24 cellular contexts compared by ENCODE assay signal in genomic region chr11:91194551-91194950, GRCh38.
"Had no signal": no experiment of that assay in that cellular context is flagged by ENCODE, and none has a peak within 500 bp of the region (broad histone marks: within the 10 kb centered on the region; RNA-seq: fewer than 3 reads in every experiment).

No MANE protein-coding gene starts in this region.

- ATAC-seq: gastrocnemius medialis; heart right ventricle; left lobe of liver; mucosa of descending colon; natural killer cell; stimulated activated naive B cell treated with anti-CD40 and anti-IgM and Interleukin-4, amounts not matched to agents 10 μg/mL and 1 μg/mL and 100 μg/mL, for 72 hours; stimulated activated naive CD8-positive, alpha-beta T cell treated with anti-CD3 and anti-CD28 coated beads, Interleukin-15, amount 100 ng/mL, for 72 hours had no signal

- H3K27me3 ChIP-seq: dorsolateral prefrontal cortex, esophagus muscularis mucosa, gastrocnemius medialis, heart right ventricle, neural progenitor cell, ovary, right atrium auricular region, sigmoid colon had no signal

- H3K9ac ChIP-seq: neural progenitor cell had no signal

- DNase-seq: cortex of kidney; dorsolateral prefrontal cortex; effector CD8-positive, alpha-beta T cell; gastrocnemius medialis; heart right ventricle; hypothalamus; kidney glomerular epithelial cell; mammary epithelial cell; mucosa of descending colon; natural killer cell; nucleus accumbens; ovary; sigmoid colon; stimulated activated CD4-positive, alpha-beta T cell treated with anti-CD3 and anti-CD28 coated beads, Interleukin-1b, Interleukin-23, amount 100 ng/mL, for 48 hours; stimulated activated CD4-positive, alpha-beta T cell treated with anti-CD3 and anti-CD28 coated beads, Interleukin-4, amount 100 ng/mL, for 24 hours; stimulated activated naive B cell treated with anti-CD40 and anti-IgM and Interleukin-4, amounts not matched to agents 10 μg/mL and 1 μg/mL and 100 μg/mL, for 72 hours; stimulated activated naive CD8-positive, alpha-beta T cell treated with anti-CD3 and anti-CD28 coated beads, Interleukin-15, amount 100 ng/mL, for 72 hours had no signal

- H3K27ac ChIP-seq: dorsolateral prefrontal cortex, epithelial cell of prostate, esophagus muscularis mucosa, gastrocnemius medialis, heart right ventricle, neural progenitor cell, ovary, right atrium auricular region, sigmoid colon had no signal

- H3K36me3 ChIP-seq: esophagus muscularis mucosa, gastrocnemius medialis, heart right ventricle, neural progenitor cell, ovary, right atrium auricular region, sigmoid colon had no signal

- H2AFZ ChIP-seq: neural progenitor cell had no signal

- H3K4me3 ChIP-seq: dorsolateral prefrontal cortex, esophagus muscularis mucosa, gastrocnemius medialis, heart right ventricle, mucosa of descending colon, neural progenitor cell, ovary, right atrium auricular region, sigmoid colon had no signal

- H3K9me3 ChIP-seq: esophagus muscularis mucosa, gastrocnemius medialis, ovary, right atrium auricular region, sigmoid colon had no signal

- H3K4me1 ChIP-seq: esophagus muscularis mucosa, gastrocnemius medialis, heart right ventricle, neural progenitor cell, right atrium auricular region, sigmoid colon had no signal

- H3K4me2 ChIP-seq: neural progenitor cell had no signal

- FAIRE-seq: islet of Langerhans, urothelium cell line had no signal
